3 cellular contexts compared by ENCODE assay signal in genomic region chr1:6179564-6180175, GRCh38.
TF ChIP-seq lines count a peak whose summit lies in the region.

No MANE protein-coding gene starts in this region.

TF ChIP-seq in A549, 52 proteins besides CTCF, POLR2A, EP300 and RAD21:
- no peak for TF ChIP-seq BHLHE40 (IDR thresholded peaks at IDR 0.05; ENCODE audit: low read depth, low read length)
- TF ChIP-seq NR3C1 (IDR thresholded peaks at IDR 0.05) = no peak
- TF ChIP-seq ATOH8 (CRISPR knock-in tag; IDR thresholded peaks at IDR 0.05; ENCODE audit: low read depth) = no peak
- TF ChIP-seq FOSB (CRISPR knock-in tag; IDR thresholded peaks at IDR 0.05) = no peak
- no peak for TF ChIP-seq HOXA7 (CRISPR knock-in tag; IDR thresholded peaks at IDR 0.05)
- no peak for TF ChIP-seq FOXS1 (CRISPR knock-in tag; IDR thresholded peaks at IDR 0.05)

TF ChIP-seq in GM12878, 131 proteins besides CTCF, POLR2A, EP300 and RAD21:
- TF ChIP-seq NBN (IDR thresholded peaks at IDR 0.05) (no peak), ZBTB4 (CRISPR knock-in tag; IDR thresholded peaks at IDR 0.05) (no peak), HCFC1 (IDR thresholded peaks at IDR 0.05; ENCODE audit: low read length) (no peak), PAX5 (IDR thresholded peaks at IDR 0.05; ENCODE audit: borderline replicate concordance, low read depth, low read length) (no peak), NRF1 (conservative IDR thresholded peaks at IDR 0.05; ENCODE audit: low read depth, low read length) (no peak), SUZ12 (IDR thresholded peaks at IDR 0.05; ENCODE audit: unreplicated experiment) (no peak), NFYA (IDR thresholded peaks at IDR 0.05; ENCODE audit: borderline replicate concordance, low read depth, low read length) (no peak), YY1 (IDR thresholded peaks at IDR 0.05; ENCODE audit: low read depth, low read length) (no peak), ATF3 (IDR thresholded peaks at IDR 0.05; ENCODE audit: borderline replicate concordance, extremely low read depth, low read depth, low read length) (no peak), CBX3 (IDR thresholded peaks at IDR 0.05; ENCODE audit: borderline replicate concordance, low read depth) (no peak), MAX (IDR thresholded peaks at IDR 0.05; ENCODE audit: low read depth, low read length) (no peak), PML (IDR thresholded peaks at IDR 0.05; ENCODE audit: low read length) (no peak), BRCA1 (IDR thresholded peaks at IDR 0.05; ENCODE audit: low read depth, low read length) (no peak), CREM (IDR thresholded peaks at IDR 0.05; ENCODE audit: low read depth) (no peak), BCL3 (IDR thresholded peaks at IDR 0.05; ENCODE audit: borderline replicate concordance, insufficient read depth, low read depth, low read length, poor library complexity, severe bottlenecking) (no peak)

TF ChIP-seq in neural cell, 6 proteins besides CTCF, POLR2A, EP300 and RAD21:
- TF ChIP-seq MXI1 (conservative IDR thresholded peaks at IDR 0.05; ENCODE audit: poor library complexity, severe bottlenecking) (no peak), TAF1 (IDR thresholded peaks at IDR 0.05; ENCODE audit: low read depth) (no peak), EZH2 (IDR thresholded peaks at IDR 0.05; ENCODE audit: borderline replicate concordance, insufficient read depth, low read length, poor library complexity, severe bottlenecking) (no peak), POLR2AphosphoS5 (IDR thresholded peaks at IDR 0.05) (no peak), SMC3 (conservative IDR thresholded peaks at IDR 0.05; ENCODE audit: poor library complexity) (no peak), REST (IDR thresholded peaks at IDR 0.05; ENCODE audit: borderline replicate concordance) (no peak)
